1 cellular context compared by ENCODE assay signal in the genomic region with DNA sequence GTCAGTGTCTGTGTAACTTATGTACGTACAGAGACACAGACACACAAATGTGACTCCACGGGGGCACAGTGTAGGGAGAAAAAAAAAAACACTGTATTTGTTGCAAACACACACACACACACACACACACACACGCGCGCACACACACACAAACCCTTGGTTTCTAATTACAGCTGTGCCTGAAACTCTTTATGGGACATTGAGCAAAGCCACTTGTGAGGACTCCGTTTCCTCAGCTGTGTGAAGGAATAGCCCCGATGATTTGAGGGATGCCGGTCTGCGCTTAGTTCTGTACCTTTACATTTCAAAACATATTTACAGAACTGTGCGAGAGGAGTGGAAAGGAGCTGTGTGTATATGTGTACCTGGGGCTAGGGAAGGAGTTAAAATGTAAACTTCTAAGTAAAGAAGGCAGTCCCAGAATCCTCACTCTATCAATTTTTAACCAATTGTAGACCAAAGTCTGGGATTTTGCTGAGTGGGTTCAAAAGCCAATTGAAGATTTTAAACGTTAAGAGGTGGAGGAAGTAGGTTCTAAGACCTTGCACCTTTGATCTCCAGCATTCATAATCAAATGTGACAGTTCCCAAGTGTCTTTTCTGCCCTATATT.
TF ChIP-seq lines count a peak whose summit lies in the region.

No MANE protein-coding gene starts in this region.

TF ChIP-seq in HepG2, 621 proteins besides CTCF, POLR2A, EP300 and RAD21 (continued from another document and continues in another):
- TF ChIP-seq, protein P1, sequence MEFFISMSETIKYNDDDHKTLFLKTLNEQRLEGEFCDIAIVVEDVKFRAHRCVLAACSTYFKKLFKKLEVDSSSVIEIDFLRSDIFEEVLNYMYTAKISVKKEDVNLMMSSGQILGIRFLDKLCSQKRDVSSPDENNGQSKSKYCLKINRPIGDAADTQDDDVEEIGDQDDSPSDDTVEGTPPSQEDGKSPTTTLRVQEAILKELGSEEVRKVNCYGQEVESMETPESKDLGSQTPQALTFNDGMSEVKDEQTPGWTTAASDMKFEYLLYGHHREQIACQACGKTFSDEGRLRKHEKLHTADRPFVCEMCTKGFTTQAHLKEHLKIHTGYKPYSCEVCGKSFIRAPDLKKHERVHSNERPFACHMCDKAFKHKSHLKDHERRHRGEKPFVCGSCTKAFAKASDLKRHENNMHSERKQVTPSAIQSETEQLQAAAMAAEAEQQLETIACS (CRISPR knock-in tag; IDR thresholded peaks at IDR 0.05): no peak
- TF ChIP-seq, protein P2, sequence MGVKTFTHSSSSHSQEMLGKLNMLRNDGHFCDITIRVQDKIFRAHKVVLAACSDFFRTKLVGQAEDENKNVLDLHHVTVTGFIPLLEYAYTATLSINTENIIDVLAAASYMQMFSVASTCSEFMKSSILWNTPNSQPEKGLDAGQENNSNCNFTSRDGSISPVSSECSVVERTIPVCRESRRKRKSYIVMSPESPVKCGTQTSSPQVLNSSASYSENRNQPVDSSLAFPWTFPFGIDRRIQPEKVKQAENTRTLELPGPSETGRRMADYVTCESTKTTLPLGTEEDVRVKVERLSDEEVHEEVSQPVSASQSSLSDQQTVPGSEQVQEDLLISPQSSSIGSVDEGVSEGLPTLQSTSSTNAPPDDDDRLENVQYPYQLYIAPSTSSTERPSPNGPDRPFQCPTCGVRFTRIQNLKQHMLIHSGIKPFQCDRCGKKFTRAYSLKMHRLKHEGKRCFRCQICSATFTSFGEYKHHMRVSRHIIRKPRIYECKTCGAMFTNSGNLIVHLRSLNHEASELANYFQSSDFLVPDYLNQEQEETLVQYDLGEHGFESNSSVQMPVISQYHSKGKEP (CRISPR knock-in tag; IDR thresholded peaks at IDR 0.05): no peak
- TF ChIP-seq, protein P3, sequence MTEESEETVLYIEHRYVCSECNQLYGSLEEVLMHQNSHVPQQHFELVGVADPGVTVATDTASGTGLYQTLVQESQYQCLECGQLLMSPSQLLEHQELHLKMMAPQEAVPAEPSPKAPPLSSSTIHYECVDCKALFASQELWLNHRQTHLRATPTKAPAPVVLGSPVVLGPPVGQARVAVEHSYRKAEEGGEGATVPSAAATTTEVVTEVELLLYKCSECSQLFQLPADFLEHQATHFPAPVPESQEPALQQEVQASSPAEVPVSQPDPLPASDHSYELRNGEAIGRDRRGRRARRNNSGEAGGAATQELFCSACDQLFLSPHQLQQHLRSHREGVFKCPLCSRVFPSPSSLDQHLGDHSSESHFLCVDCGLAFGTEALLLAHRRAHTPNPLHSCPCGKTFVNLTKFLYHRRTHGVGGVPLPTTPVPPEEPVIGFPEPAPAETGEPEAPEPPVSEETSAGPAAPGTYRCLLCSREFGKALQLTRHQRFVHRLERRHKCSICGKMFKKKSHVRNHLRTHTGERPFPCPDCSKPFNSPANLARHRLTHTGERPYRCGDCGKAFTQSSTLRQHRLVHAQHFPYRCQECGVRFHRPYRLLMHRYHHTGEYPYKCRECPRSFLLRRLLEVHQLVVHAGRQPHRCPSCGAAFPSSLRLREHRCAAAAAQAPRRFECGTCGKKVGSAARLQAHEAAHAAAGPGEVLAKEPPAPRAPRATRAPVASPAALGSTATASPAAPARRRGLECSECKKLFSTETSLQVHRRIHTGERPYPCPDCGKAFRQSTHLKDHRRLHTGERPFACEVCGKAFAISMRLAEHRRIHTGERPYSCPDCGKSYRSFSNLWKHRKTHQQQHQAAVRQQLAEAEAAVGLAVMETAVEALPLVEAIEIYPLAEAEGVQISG (CRISPR knock-in tag; IDR thresholded peaks at IDR 0.05): peak; percentile 28; the same call in 1 of the 2 replicates
- TF ChIP-seq DNMT3B (CRISPR knock-in tag; conservative IDR thresholded peaks at IDR 0.05) (no peak), TEAD2 (CRISPR knock-in tag; IDR thresholded peaks at IDR 0.05) (no peak), ZNF460 (CRISPR knock-in tag; IDR thresholded peaks at IDR 0.05; ENCODE audit: borderline replicate concordance) (no peak), KLF16 (CRISPR knock-in tag; IDR thresholded peaks at IDR 0.05) (0 out of 4 replicates have a peak, but pooled peaks of 1 of the 2 experiments have one; percentile 2), ZNF780A (CRISPR knock-in tag; IDR thresholded peaks at IDR 0.05) (no peak), ZSCAN9 (CRISPR knock-in tag; IDR thresholded peaks at IDR 0.05; ENCODE audit: borderline replicate concordance) (no peak), MATR3 (CRISPR knock-in tag; IDR thresholded peaks at IDR 0.05) (no peak), SMYD3 (CRISPR knock-in tag; IDR thresholded peaks at IDR 0.05) (peak; percentile 33; the same call in 1 of the 2 replicates), HNF4G (IDR thresholded peaks at IDR 0.05; ENCODE audit: borderline replicate concordance, low read depth, low read length) (peak; percentile 81), HNF4G (CRISPR knock-in tag; IDR thresholded peaks at IDR 0.05; ENCODE audit: borderline replicate concordance, low read depth) (0 out of 2 replicates have a peak, but pooled peaks have one; percentile 25), ZKSCAN5 (CRISPR knock-in tag; IDR thresholded peaks at IDR 0.05) (no peak), MIXL1 (CRISPR knock-in tag; IDR thresholded peaks at IDR 0.05) (peak; percentile 67; the same call in 1 of the 2 replicates), NFIC (IDR thresholded peaks at IDR 0.05; ENCODE audit: low read length) (peak; percentile 85), TGIF2 (CRISPR knock-in tag; IDR thresholded peaks at IDR 0.05) (no peak), TAF15 (IDR thresholded peaks at IDR 0.05; ENCODE audit: low read depth, low read length, poor library complexity, severe bottlenecking) (no peak), ZNF3 (CRISPR knock-in tag; IDR thresholded peaks at IDR 0.05) (no peak), ZNF329 (CRISPR knock-in tag; IDR thresholded peaks at IDR 0.05; ENCODE audit: low read depth) (no peak), ZNF891 (CRISPR knock-in tag; IDR thresholded peaks at IDR 0.05) (no peak), SMAD1 (CRISPR knock-in tag; IDR thresholded peaks at IDR 0.05; ENCODE audit: borderline replicate concordance, low read depth) (no peak), HMG20A (CRISPR knock-in tag; IDR thresholded peaks at IDR 0.05; ENCODE audit: borderline replicate concordance) (peak; percentile 75; the same call in 1 of the 2 replicates), MBD4 (IDR thresholded peaks at IDR 0.05; ENCODE audit: borderline replicate concordance, low read length) (no peak), NCOA5 (CRISPR knock-in tag; IDR thresholded peaks at IDR 0.05) (no peak), SRY (CRISPR knock-in tag; IDR thresholded peaks at IDR 0.05) (no peak; the same call in 1 of the 2 replicates), NR2F6 (IDR thresholded peaks at IDR 0.05) (peak; percentile 65), NR2F6 (CRISPR knock-in tag; IDR thresholded peaks at IDR 0.05) (peak; percentile 51; the same call in 1 of the 2 replicates), YEATS4 (CRISPR knock-in tag; IDR thresholded peaks at IDR 0.05; ENCODE audit: borderline replicate concordance) (peak; percentile 71), FOXK2 (IDR thresholded peaks at IDR 0.05) (no peak; the same call in 1 of the 2 replicates), MXI1 (IDR thresholded peaks at IDR 0.05; ENCODE audit: borderline replicate concordance, low read depth, low read length) (0 out of 3 replicates have a peak, but pooled peaks have one; percentile 9), NONO (IDR thresholded peaks at IDR 0.05) (no peak), NONO (CRISPR knock-in tag; conservative IDR thresholded peaks at IDR 0.05) (peak; percentile 64; the same call in 1 of the 2 replicates), FOSL2 (CRISPR knock-in tag; IDR thresholded peaks at IDR 0.05) (peak; percentile 6; the same call in 1 of the 2 replicates), ZNF782 (CRISPR knock-in tag; IDR thresholded peaks at IDR 0.05; ENCODE audit: borderline replicate concordance) (no peak), CREB1 (IDR thresholded peaks at IDR 0.05) (no peak), CREB1 (CRISPR knock-in tag; IDR thresholded peaks at IDR 0.05) (peak; percentile 67), ZNF224 (CRISPR knock-in tag; IDR thresholded peaks at IDR 0.05) (no peak), SNAI1 (CRISPR knock-in tag; IDR thresholded peaks at IDR 0.05; ENCODE audit: borderline replicate concordance) (no peak), ZNF709 (CRISPR knock-in tag; IDR thresholded peaks at IDR 0.05) (no peak; the same call in 1 of the 2 replicates), STAG1 (CRISPR knock-in tag; IDR thresholded peaks at IDR 0.05) (no peak; the same call in none of the 2 replicates), SETDB1 (CRISPR knock-in tag; IDR thresholded peaks at IDR 0.05; ENCODE audit: borderline replicate concordance) (no peak), RFXANK (CRISPR knock-in tag; IDR thresholded peaks at IDR 0.05) (no peak)
- TF ChIP-seq, protein P4, sequence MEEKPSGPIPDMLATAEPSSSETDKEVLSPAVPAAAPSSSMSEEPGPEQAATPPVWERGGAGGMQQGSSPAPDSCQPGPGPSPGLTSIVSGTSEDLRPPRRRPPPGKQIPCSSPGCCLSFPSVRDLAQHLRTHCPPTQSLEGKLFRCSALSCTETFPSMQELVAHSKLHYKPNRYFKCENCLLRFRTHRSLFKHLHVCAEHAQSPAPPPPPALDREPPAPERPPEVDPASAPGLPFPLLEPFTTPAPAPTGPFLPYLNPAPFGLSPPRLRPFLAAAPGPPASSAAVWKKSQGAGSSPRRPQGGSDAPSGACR (CRISPR knock-in tag; IDR thresholded peaks at IDR 0.05): peak; percentile 27; the same call in 1 of the 2 replicates
- TF ChIP-seq, protein P5, sequence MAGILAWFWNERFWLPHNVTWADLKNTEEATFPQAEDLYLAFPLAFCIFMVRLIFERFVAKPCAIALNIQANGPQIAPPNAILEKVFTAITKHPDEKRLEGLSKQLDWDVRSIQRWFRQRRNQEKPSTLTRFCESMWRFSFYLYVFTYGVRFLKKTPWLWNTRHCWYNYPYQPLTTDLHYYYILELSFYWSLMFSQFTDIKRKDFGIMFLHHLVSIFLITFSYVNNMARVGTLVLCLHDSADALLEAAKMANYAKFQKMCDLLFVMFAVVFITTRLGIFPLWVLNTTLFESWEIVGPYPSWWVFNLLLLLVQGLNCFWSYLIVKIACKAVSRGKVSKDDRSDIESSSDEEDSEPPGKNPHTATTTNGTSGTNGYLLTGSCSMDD (CRISPR knock-in tag; IDR thresholded peaks at IDR 0.05): no peak
- TF ChIP-seq, protein P6, sequence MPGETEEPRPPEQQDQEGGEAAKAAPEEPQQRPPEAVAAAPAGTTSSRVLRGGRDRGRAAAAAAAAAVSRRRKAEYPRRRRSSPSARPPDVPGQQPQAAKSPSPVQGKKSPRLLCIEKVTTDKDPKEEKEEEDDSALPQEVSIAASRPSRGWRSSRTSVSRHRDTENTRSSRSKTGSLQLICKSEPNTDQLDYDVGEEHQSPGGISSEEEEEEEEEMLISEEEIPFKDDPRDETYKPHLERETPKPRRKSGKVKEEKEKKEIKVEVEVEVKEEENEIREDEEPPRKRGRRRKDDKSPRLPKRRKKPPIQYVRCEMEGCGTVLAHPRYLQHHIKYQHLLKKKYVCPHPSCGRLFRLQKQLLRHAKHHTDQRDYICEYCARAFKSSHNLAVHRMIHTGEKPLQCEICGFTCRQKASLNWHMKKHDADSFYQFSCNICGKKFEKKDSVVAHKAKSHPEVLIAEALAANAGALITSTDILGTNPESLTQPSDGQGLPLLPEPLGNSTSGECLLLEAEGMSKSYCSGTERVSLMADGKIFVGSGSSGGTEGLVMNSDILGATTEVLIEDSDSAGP (CRISPR knock-in tag; IDR thresholded peaks at IDR 0.05; ENCODE audit: borderline replicate concordance): peak; percentile 63; the same call in 1 of the 2 replicates
- TF ChIP-seq, protein P7, sequence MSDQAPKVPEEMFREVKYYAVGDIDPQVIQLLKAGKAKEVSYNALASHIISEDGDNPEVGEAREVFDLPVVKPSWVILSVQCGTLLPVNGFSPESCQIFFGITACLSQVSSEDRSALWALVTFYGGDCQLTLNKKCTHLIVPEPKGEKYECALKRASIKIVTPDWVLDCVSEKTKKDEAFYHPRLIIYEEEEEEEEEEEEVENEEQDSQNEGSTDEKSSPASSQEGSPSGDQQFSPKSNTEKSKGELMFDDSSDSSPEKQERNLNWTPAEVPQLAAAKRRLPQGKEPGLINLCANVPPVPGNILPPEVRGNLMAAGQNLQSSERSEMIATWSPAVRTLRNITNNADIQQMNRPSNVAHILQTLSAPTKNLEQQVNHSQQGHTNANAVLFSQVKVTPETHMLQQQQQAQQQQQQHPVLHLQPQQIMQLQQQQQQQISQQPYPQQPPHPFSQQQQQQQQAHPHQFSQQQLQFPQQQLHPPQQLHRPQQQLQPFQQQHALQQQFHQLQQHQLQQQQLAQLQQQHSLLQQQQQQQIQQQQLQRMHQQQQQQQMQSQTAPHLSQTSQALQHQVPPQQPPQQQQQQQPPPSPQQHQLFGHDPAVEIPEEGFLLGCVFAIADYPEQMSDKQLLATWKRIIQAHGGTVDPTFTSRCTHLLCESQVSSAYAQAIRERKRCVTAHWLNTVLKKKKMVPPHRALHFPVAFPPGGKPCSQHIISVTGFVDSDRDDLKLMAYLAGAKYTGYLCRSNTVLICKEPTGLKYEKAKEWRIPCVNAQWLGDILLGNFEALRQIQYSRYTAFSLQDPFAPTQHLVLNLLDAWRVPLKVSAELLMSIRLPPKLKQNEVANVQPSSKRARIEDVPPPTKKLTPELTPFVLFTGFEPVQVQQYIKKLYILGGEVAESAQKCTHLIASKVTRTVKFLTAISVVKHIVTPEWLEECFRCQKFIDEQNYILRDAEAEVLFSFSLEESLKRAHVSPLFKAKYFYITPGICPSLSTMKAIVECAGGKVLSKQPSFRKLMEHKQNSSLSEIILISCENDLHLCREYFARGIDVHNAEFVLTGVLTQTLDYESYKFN (CRISPR knock-in tag; conservative IDR thresholded peaks at IDR 0.05): peak; percentile 96
- TF ChIP-seq, protein P8, sequence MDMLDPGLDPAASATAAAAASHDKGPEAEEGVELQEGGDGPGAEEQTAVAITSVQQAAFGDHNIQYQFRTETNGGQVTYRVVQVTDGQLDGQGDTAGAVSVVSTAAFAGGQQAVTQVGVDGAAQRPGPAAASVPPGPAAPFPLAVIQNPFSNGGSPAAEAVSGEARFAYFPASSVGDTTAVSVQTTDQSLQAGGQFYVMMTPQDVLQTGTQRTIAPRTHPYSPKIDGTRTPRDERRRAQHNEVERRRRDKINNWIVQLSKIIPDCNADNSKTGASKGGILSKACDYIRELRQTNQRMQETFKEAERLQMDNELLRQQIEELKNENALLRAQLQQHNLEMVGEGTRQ (IDR thresholded peaks at IDR 0.05; ENCODE audit: low read depth, low read length): no peak
- TF ChIP-seq, protein P8 (CRISPR knock-in tag; IDR thresholded peaks at IDR 0.05; ENCODE audit: borderline replicate concordance): no peak
- TF ChIP-seq, protein P9, sequence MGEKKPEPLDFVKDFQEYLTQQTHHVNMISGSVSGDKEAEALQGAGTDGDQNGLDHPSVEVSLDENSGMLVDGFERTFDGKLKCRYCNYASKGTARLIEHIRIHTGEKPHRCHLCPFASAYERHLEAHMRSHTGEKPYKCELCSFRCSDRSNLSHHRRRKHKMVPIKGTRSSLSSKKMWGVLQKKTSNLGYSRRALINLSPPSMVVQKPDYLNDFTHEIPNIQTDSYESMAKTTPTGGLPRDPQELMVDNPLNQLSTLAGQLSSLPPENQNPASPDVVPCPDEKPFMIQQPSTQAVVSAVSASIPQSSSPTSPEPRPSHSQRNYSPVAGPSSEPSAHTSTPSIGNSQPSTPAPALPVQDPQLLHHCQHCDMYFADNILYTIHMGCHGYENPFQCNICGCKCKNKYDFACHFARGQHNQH (CRISPR knock-in tag; IDR thresholded peaks at IDR 0.05): no peak
